In the genomic region with DNA sequence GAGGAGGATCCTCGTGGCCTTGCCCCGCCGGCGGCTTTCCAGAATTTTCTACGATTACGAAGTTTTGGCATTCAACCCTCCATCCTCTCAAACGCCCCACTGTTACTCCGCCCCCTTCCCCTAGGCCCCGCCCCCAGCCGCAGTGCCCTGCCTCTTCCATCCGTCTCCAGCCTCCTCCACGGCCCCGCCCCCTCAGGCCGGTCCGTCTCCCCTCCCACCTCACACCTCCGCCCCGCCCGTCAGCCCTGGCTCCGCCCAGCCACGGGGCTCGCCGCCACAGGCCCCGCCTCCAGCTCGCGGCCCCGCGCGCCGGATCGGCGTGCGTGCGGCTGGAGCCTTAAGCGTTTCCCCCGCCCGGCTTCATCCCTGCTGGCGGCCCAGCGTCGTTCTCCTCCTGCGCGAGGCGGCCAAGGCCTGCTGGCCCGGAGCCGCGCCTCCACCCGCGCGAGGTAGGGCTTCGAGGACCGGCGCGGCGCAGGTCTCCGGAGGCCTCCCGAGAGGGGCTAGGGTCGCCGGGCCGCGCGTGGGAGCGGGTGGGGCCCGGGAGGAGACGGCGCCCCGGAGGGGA, we compare ENCODE assay signal across 8 cellular contexts. TPM values are rescaled to one million over a fixed set of nuclear protein-coding genes. Genes with fewer than 3 reads are reported as not detected.
DNase-seq lines count a peak whose midpoint lies in the region; ATAC-seq and TF ChIP-seq lines count a peak whose summit lies in the region.

A gene with protein sequence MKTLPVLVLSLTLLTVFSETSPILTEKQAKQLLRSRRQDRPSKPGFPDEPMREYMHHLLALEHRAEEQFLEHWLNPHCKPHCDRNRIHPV (minus strand): TSS at position 109 of the 568 bp plus-strand sequence. CDS start 18,110 bp downstream, outside the sequence.
A gene (plus strand): TSS at position 340 of the 568 bp plus-strand sequence. CDS start 645 bp downstream, outside the sequence.

- 0% methylated on average over 65 of the region's 65 CpGs for WGBS in ectodermal cell, 2 experiments

- peak within 1 kb of the TSS; percentile 83 for H3K27ac ChIP-seq in CD4-positive, alpha-beta T cell (ENCODE audit: low read depth, low read length)
- H3K27ac ChIP-seq in ectodermal cell (ENCODE audit: insufficient read depth, low read depth, low read length, poor library complexity, severe bottlenecking): no peak within 1 kb of the TSS

- no peaks in the 10 kb centered on the region for H3K27me3 Mint-ChIP-seq in CD4-positive, alpha-beta T cell
- H3K27me3 Mint-ChIP-seq in activated CD8-positive, alpha-beta T cell treated with anti-CD3 and anti-CD28 coated beads, Interleukin-2, amount 10 ng/mL, durations not matched to agents 7 days and 5 days (ENCODE audit: low read depth): no peaks in the 10 kb centered on the region

- H3K4me3 Mint-ChIP-seq in CD4-positive, alpha-beta T cell: peak within 1 kb of the TSS; percentile 99
- H3K4me3 Mint-ChIP-seq in activated CD8-positive, alpha-beta T cell treated with anti-CD3 and anti-CD28 coated beads, Interleukin-2, amount 10 ng/mL, durations not matched to agents 7 days and 5 days: peak within 1 kb of the TSS; percentile 94

- DNase-seq in CD4-positive, alpha-beta T cell: peak; percentile 97 to 100 (median 99)
- DNase-seq in NCI-H748 treated with DMSO at 0.1 percent for 48 hours (lab: John Stamatoyannopoulos, UW) (peak; percentile 86), medulla oblongata (ENCODE audit: extremely low spot score) (peak; percentile 98)
- peak; percentile 99 for DNase-seq in activated CD8-positive, alpha-beta T cell treated with anti-CD3 and anti-CD28 coated beads, Interleukin-2, amount 10 ng/mL, durations not matched to agents 7 days and 5 days
- peak; percentile 95 to 100 (median 98) for DNase-seq in stimulated activated CD4-positive, alpha-beta T cell treated with anti-CD3 and anti-CD28 coated beads, TNF-alpha, amount 100 ng/mL, for 48 hours (ENCODE audit: low read depth in 3 of 3)

- ATAC-seq in CD4-positive, alpha-beta T cell (ENCODE audit: poor library complexity): peak; percentile 87
- peak; percentile 65 for ATAC-seq in GM19452 (IDR thresholded peaks at IDR 0.05; ENCODE audit: unreplicated experiment)
- peak; percentile 63 for ATAC-seq in HG03571 (IDR thresholded peaks at IDR 0.05; ENCODE audit: unreplicated experiment)
- peak; percentile 82 for ATAC-seq in activated CD8-positive, alpha-beta T cell treated with anti-CD3 and anti-CD28 coated beads, Interleukin-2, amount 10 ng/mL, durations not matched to agents 7 days and 5 days

- peaks cover 67% of the 10 kb centered on the region for H3K4me1 Mint-ChIP-seq in CD4-positive, alpha-beta T cell (ENCODE audit: low read depth)
- H3K4me1 Mint-ChIP-seq in activated CD8-positive, alpha-beta T cell treated with anti-CD3 and anti-CD28 coated beads, Interleukin-2, amount 10 ng/mL, durations not matched to agents 7 days and 5 days (ENCODE audit: low read depth): peaks cover 55% of the 10 kb centered on the region

- no peaks in the 10 kb centered on the region for H3K9me3 ChIP-seq in CD4-positive, alpha-beta T cell (ENCODE audit: control insufficient read depth, low read length)
- no peaks in the 10 kb centered on the region for H3K9me3 ChIP-seq in ectodermal cell (ENCODE audit: control insufficient read depth, low read length)

- H3K4me1 ChIP-seq in ectodermal cell (ENCODE audit: control insufficient read depth, insufficient read depth, low read length): no peaks in the 10 kb centered on the region

- peak within 1 kb of the TSS; percentile 50 for H3K4me3 ChIP-seq in ectodermal cell (ENCODE audit: insufficient read depth, low read depth, low read length)

- intact Hi-C loops in CD4-positive, alpha-beta T cell (cut with DNase I, micrococcal nuclease): loop anchor here (1.0 to 10.0 kb wide), 8 partner anchors 15 to 1683 kb away; a partner anchor contains a TSS

- no peaks in the 10 kb centered on the region for H3K9me3 Mint-ChIP-seq in CD4-positive, alpha-beta T cell
- H3K9me3 Mint-ChIP-seq in activated CD8-positive, alpha-beta T cell treated with anti-CD3 and anti-CD28 coated beads, Interleukin-2, amount 10 ng/mL, durations not matched to agents 7 days and 5 days (ENCODE audit: insufficient read depth): no peaks in the 10 kb centered on the region

- no peaks in the 10 kb centered on the region for H3K36me3 ChIP-seq in ectodermal cell (ENCODE audit: control insufficient read depth, insufficient read depth, low read length)

- CTCF ChIA-PET in CD4-positive, alpha-beta T cell (lab: Charles Lee): interaction anchor here (1.8 to 2.5 kb wide), 3 partner anchors 14 to 54 kb away, joined by 7 to 9 read pairs (median 8); no protein-coding TSS in a partner anchor
- CTCF ChIA-PET in activated CD8-positive, alpha-beta T cell treated with anti-CD3 and anti-CD28 coated beads, Interleukin-2, amount 10 ng/mL, durations not matched to agents 7 days and 5 days (lab: Charles Lee): interaction anchor here (1.0 to 8.1 kb wide), 5 partner anchors 14 to 126 kb away, joined by 3 to 56 read pairs (median 3); no protein-coding TSS in a partner anchor

- POLR2A ChIA-PET in CD4-positive, alpha-beta T cell (lab: Charles Lee): interaction anchor here (0.6 to 3.6 kb wide), 15 partner anchors 9 to 1173 kb away, joined by 3 to 42 read pairs (median 4); a partner anchor contains a TSS
- POLR2A ChIA-PET in activated CD8-positive, alpha-beta T cell treated with anti-CD3 and anti-CD28 coated beads, Interleukin-2, amount 10 ng/mL, durations not matched to agents 7 days and 5 days (lab: Charles Lee): interaction anchor here (0.6 to 4.3 kb wide), 8 partner anchors 10 to 1524 kb away, joined by 3 to 36 read pairs (median 4); a partner anchor contains a TSS

- H3K36me3 Mint-ChIP-seq in CD4-positive, alpha-beta T cell (ENCODE audit: low read depth): peaks cover 62% of the 10 kb centered on the region
- peaks cover 56% of the 10 kb centered on the region for H3K36me3 Mint-ChIP-seq in activated CD8-positive, alpha-beta T cell treated with anti-CD3 and anti-CD28 coated beads, Interleukin-2, amount 10 ng/mL, durations not matched to agents 7 days and 5 days (ENCODE audit: low read depth)

- no peaks in the 10 kb centered on the region for H3K27me3 ChIP-seq in CD4-positive, alpha-beta T cell (ENCODE audit: control insufficient read depth, insufficient read depth, low read length)
- peaks cover 56% of the 10 kb centered on the region for H3K27me3 ChIP-seq in ectodermal cell (ENCODE audit: control insufficient read depth, insufficient read depth, low read length, poor library complexity, severe bottlenecking)

- TF ChIP-seq CTCF in CD4-positive, alpha-beta T cell (IDR thresholded peaks at IDR 0.05): no peak

- peak within 1 kb of the TSS; percentile 95 for H3K27ac Mint-ChIP-seq in CD4-positive, alpha-beta T cell
- H3K27ac Mint-ChIP-seq in activated CD8-positive, alpha-beta T cell treated with anti-CD3 and anti-CD28 coated beads, Interleukin-2, amount 10 ng/mL, durations not matched to agents 7 days and 5 days: peak within 1 kb of the TSS; percentile 95

RNA-seq across cellular contexts. Expression of the first gene that starts in this region (rescaled TPM):
- total RNA-seq in CD4-positive, alpha-beta T cell: 1 to 10 TPM; 4.3 to 4.8 TPM
- 1 to 10 TPM; 3.1 to 3.2 TPM for total RNA-seq in activated CD8-positive, alpha-beta T cell treated with anti-CD3 and anti-CD28 coated beads, Interleukin-2, amount 10 ng/mL, durations not matched to agents 7 days and 5 days
- polyA plus RNA-seq in ectodermal cell (2013, experiment 1 of 4): 1.4 TPM
- polyA plus RNA-seq in ectodermal cell (2013, experiment 2 of 4): 1.3 TPM
- 1.3 TPM for polyA plus RNA-seq in ectodermal cell (2013, experiment 3 of 4)
- polyA plus RNA-seq in ectodermal cell (2013, experiment 4 of 4): 0.93 TPM

RNA-seq across cellular contexts. Expression of the second gene that starts in this region (rescaled TPM):
- total RNA-seq in CD4-positive, alpha-beta T cell: 10 to 100 TPM; 20.0 to 22.3 TPM
- total RNA-seq in activated CD8-positive, alpha-beta T cell treated with anti-CD3 and anti-CD28 coated beads, Interleukin-2, amount 10 ng/mL, durations not matched to agents 7 days and 5 days: 10 to 100 TPM; 30.8 to 31.1 TPM
- polyA plus RNA-seq in ectodermal cell (2013, experiment 1 of 4): 2.0 TPM
- polyA plus RNA-seq in ectodermal cell (2013, experiment 2 of 4): 2.2 TPM
- polyA plus RNA-seq in ectodermal cell (2013, experiment 3 of 4): 1.2 TPM
- polyA plus RNA-seq in ectodermal cell (2013, experiment 4 of 4): 2.2 TPM
